ENCODE assay signal across 2 cellular contexts in the genomic region with DNA sequence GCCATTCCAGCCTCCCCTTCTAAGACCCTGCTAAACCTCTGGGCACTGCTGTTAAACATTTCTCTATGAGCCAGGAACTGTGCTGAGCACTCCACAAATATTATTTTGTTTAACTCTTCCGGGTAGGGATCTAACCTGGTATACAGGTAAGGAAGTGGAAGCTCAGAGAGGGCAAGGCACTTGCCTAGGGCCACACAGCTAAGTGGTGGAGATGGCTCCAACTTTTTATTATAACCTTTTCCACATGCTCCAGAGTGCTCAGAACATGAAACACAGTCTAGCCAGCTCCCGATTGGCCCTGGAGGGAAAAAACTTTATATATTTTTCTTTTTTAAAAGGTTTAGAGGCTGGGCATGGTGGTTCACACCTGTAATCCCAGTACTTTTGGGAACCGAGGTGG. TPM values are rescaled to one million over a fixed set of nuclear protein-coding genes. Genes with fewer than 3 reads are reported as not detected.
"Had no signal": no experiment of that assay in that cellular context is flagged by ENCODE, and none has a peak within 500 bp of the region (broad histone marks: within the 10 kb centered on the region; RNA-seq: fewer than 3 reads in every experiment).

No MANE protein-coding gene starts in this region.

RNA-seq across cellular contexts. Expression of a gene that starts 13.6 kb away (rescaled TPM):
- total RNA-seq: HT1080, IMR-90 had no signal
- polyA plus RNA-seq: IMR-90 had no signal
